ENCODE assay signal across 1 cellular context in the genomic region with DNA sequence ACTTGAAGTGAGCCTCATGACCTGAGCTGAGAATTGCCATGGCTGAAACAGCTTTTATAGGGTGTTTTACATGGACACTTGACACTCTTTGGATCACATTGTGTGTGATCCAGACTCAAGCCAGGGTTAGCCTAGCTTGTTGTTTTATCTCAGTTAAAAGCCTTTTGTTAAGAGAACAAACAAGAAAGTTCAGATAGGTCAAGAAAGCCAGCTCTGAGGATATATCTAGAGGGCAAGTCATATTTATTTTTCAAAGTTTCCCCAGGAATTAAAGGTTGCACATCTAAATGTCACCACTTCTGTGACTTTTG.
TF ChIP-seq lines count a peak whose summit lies in the region.

No MANE protein-coding gene starts in this region.

TF ChIP-seq in IMR-90, 13 proteins besides CTCF, POLR2A, EP300 and RAD21:
- TF ChIP-seq CEBPB (IDR thresholded peaks at IDR 0.05; ENCODE audit: low read depth, low read length) (no peak), RCOR1 (IDR thresholded peaks at IDR 0.05; ENCODE audit: insufficient replicate concordance, low read length) (no peak), MXI1 (IDR thresholded peaks at IDR 0.05; ENCODE audit: borderline replicate concordance, low read depth, low read length) (no peak), CHD1 (IDR thresholded peaks at IDR 0.05; ENCODE audit: low read depth, low read length) (no peak), MAFK (IDR thresholded peaks at IDR 0.05; ENCODE audit: low read depth, low read length) (no peak), USF2 (IDR thresholded peaks at IDR 0.05; ENCODE audit: low read depth, low read length) (no peak), BHLHE40 (IDR thresholded peaks at IDR 0.05; ENCODE audit: low read depth, low read length) (no peak)
